ENCODE assay signal across 22 cellular contexts in genomic region chr3:11826628-11827265, GRCh38. TPM values are rescaled to one million over a fixed set of nuclear protein-coding genes. Genes with fewer than 3 reads are reported as not detected.
A peak's percentile ranks its signal among the peaks of the same experiment; 100 is the strongest.
DNase-seq lines count a peak whose midpoint lies in the region; ATAC-seq and TF ChIP-seq lines count a peak whose summit lies in the region.
"Had no signal": no experiment of that assay in that cellular context is flagged by ENCODE, and none has a peak within 500 bp of the region (broad histone marks: within the 10 kb centered on the region; RNA-seq: fewer than 3 reads in every experiment).

No MANE protein-coding gene starts in this region.

- WGBS in testis, 2 donors, result 58 to 70% methylated on average over 1 of the region's 1 CpG

- H3K4me3 Mint-ChIP-seq in activated T-cell treated with anti-CD3 and anti-CD28 coated beads, Interleukin-2, amount 50 U/mL, for 72 hours, result no peak overlapping the region
- no peak overlapping the region for H3K4me3 Mint-ChIP-seq in natural killer cell
- H3K4me3 Mint-ChIP-seq: activated naive CD8-positive, alpha-beta T cell treated with anti-CD3 and anti-CD28 coated beads, Interleukin-2, amount 10 ng/mL, durations not matched to agents 7 days and 5 days had no signal

- no peaks in the 10 kb centered on the region for H3K27me3 ChIP-seq in testis
- H3K27me3 ChIP-seq: suprapubic skin had no signal

- no peak for TF ChIP-seq POLR2A in testis (IDR thresholded peaks at IDR 0.05)

- intact Hi-C loops in natural killer cell (cut with micrococcal nuclease), result no loop called here
- intact Hi-C loops in testis (cut with DNase I; ENCODE audit: low total_unique reads), result no loop called here

- no peaks in the 10 kb centered on the region for H3K36me3 ChIP-seq in testis (ENCODE audit: low read depth, missing control alignments)

- DNase-seq in activated T-cell treated with anti-CD3 and anti-CD28 coated beads, Interleukin-2, amount 50 U/mL, for 72 hours, result no peak
- DNase-seq in activated T-cell treated with anti-CD3 and anti-CD28 coated beads, Interleukin-2, amount 50 U/mL, for 1 hour, result no peak
- DNase-seq in NAMALWA (ENCODE audit: low spot score) (peak; percentile 9), fibroblast of mammary gland (ENCODE audit: low read depth) (peak; percentile 49), renal cortical epithelial cell (ENCODE audit: low read depth) (peak; percentile 98), NCI-H1694 treated with DMSO at 0.1 percent for 48 hours (lab: John Stamatoyannopoulos, UW) (no peak), natural killer cell (no peak), testis (no peak)
- DNase-seq: activated CD4-positive, alpha-beta T cell treated with anti-CD3 and anti-CD28 coated beads for 1 hour; activated naive CD8-positive, alpha-beta T cell treated with anti-CD3 and anti-CD28 coated beads, Interleukin-2, amount 10 ng/mL, durations not matched to agents 7 days and 5 days; COR-L47; effector CD4-positive, alpha-beta T cell; GDM1; NCI-H1092; NCI-H2171 treated with DMSO at 0.1 percent for 48 hours; NCI-H82; stimulated activated CD4-positive, alpha-beta T cell treated with anti-CD3 and anti-CD28 coated beads, Interleukin-4, amount 100 ng/mL, for 4 hours; stimulated activated CD8-positive, alpha-beta memory T cell treated with anti-CD3 and anti-CD28 coated beads, Interleukin-4, amount 100 ng/mL, for 48 hours; T-helper 9 cell had no signal

- no peaks in the 10 kb centered on the region for H3K27me3 Mint-ChIP-seq in activated T-cell treated with anti-CD3 and anti-CD28 coated beads, Interleukin-2, amount 50 U/mL, for 72 hours (ENCODE audit: low read depth)
- no peaks in the 10 kb centered on the region for H3K27me3 Mint-ChIP-seq in natural killer cell (ENCODE audit: low read depth in 2 of 2)
- H3K27me3 Mint-ChIP-seq: activated naive CD8-positive, alpha-beta T cell treated with anti-CD3 and anti-CD28 coated beads, Interleukin-2, amount 10 ng/mL, durations not matched to agents 7 days and 5 days had no signal

- no peaks in the 10 kb centered on the region for H3K9me3 Mint-ChIP-seq in activated T-cell treated with anti-CD3 and anti-CD28 coated beads, Interleukin-2, amount 50 U/mL, for 72 hours
- H3K9me3 Mint-ChIP-seq in natural killer cell, result no peaks in the 10 kb centered on the region
- H3K9me3 Mint-ChIP-seq: activated naive CD8-positive, alpha-beta T cell treated with anti-CD3 and anti-CD28 coated beads, Interleukin-2, amount 10 ng/mL, durations not matched to agents 7 days and 5 days had no signal

- H3K4me1 Mint-ChIP-seq in activated T-cell treated with anti-CD3 and anti-CD28 coated beads, Interleukin-2, amount 50 U/mL, for 72 hours (ENCODE audit: low read depth), result no peaks in the 10 kb centered on the region
- no peaks in the 10 kb centered on the region for H3K4me1 Mint-ChIP-seq in natural killer cell
- H3K4me1 Mint-ChIP-seq: activated naive CD8-positive, alpha-beta T cell treated with anti-CD3 and anti-CD28 coated beads, Interleukin-2, amount 10 ng/mL, durations not matched to agents 7 days and 5 days had no signal

- peak overlapping the region; percentile 45 for H3K27ac Mint-ChIP-seq in activated T-cell treated with anti-CD3 and anti-CD28 coated beads, Interleukin-2, amount 50 U/mL, for 72 hours
- no peak overlapping the region for H3K27ac Mint-ChIP-seq in natural killer cell
- H3K27ac Mint-ChIP-seq: activated naive CD8-positive, alpha-beta T cell treated with anti-CD3 and anti-CD28 coated beads, Interleukin-2, amount 10 ng/mL, durations not matched to agents 7 days and 5 days had no signal

- H3K36me3 Mint-ChIP-seq in activated T-cell treated with anti-CD3 and anti-CD28 coated beads, Interleukin-2, amount 50 U/mL, for 72 hours (ENCODE audit: insufficient read depth in 2 of 2), result peaks cover 8 to 29% of the 10 kb centered on the region in 2 donors
- peaks cover 31% of the 10 kb centered on the region for H3K36me3 Mint-ChIP-seq in natural killer cell

- no peak for TF ChIP-seq CTCF in fibroblast of mammary gland (conservative IDR thresholded peaks at IDR 0.05; ENCODE audit: control insufficient read depth, insufficient read depth, low read depth, low read length)
- no peak for TF ChIP-seq CTCF in natural killer cell (IDR thresholded peaks at IDR 0.05)
- TF ChIP-seq CTCF in testis (IDR thresholded peaks at IDR 0.05), result no peak

- H3K4me1 ChIP-seq in testis, result no peaks in the 10 kb centered on the region
- H3K4me1 ChIP-seq: suprapubic skin had no signal

- no peak overlapping the region for H3K27ac ChIP-seq in testis
- H3K27ac ChIP-seq: skin epidermis, suprapubic skin had no signal

- ATAC-seq in activated T-cell treated with anti-CD3 and anti-CD28 coated beads, Interleukin-2, amount 50 U/mL, for 72 hours (replicated peaks in 1 of 2), result no peak
- ATAC-seq in natural killer cell, result no peak
- ATAC-seq: left lobe of liver had no signal

- H3K4me3 ChIP-seq in fibroblast of mammary gland (ENCODE audit: control insufficient read depth, low read depth, low read length), result no peak overlapping the region
- no peak overlapping the region for H3K4me3 ChIP-seq in testis
- H3K4me3 ChIP-seq: skin epidermis, suprapubic skin had no signal

- H3K9me3 ChIP-seq in testis, result no peaks in the 10 kb centered on the region
- H3K9me3 ChIP-seq: suprapubic skin had no signal

RNA-seq across cellular contexts. Expression of gene TAMM41, which starts 19.9 kb away (rescaled TPM):
- total RNA-seq in activated T-cell treated with anti-CD3 and anti-CD28 coated beads, Interleukin-2, amount 50 U/mL, for 72 hours, result 10 to 100 TPM; 30.2 to 31.2 TPM
- total RNA-seq in renal cortical epithelial cell (4.2 and 7.1 TPM in 2 replicates), natural killer cell (10 to 100 TPM; 17.9 to 25.8 (median 23.2) TPM), testis (10 to 100 TPM; 21.3 to 38.9 TPM)
- 14.5 TPM for polyA plus RNA-seq in testis (ENCODE audit: insufficient read depth, low read depth, low replicate concordance)

Comparison
In these comparisons a context has a peak if more than half of its experiments do, and no peak if none do; other contexts are left out.
1. DNase-seq: peak in NAMALWA (single experiment), fibroblast of mammary gland (single experiment) and renal cortical epithelial cell (single experiment); none in activated T-cell treated with anti-CD3 and anti-CD28 coated beads, Interleukin-2, amount 50 U/mL, for 72 hours (0 of 2), activated T-cell treated with anti-CD3 and anti-CD28 coated beads, Interleukin-2, amount 50 U/mL, for 1 hour (single experiment), NCI-H1694 treated with DMSO at 0.1 percent for 48 hours (single experiment), natural killer cell (single experiment) and testis (single experiment).